Comparison of ENCODE assay signal across 13 cellular contexts in genomic region chr2:190858817-190859216, GRCh38. TPM values are rescaled to one million over a fixed set of nuclear protein-coding genes. Genes with fewer than 3 reads are reported as not detected.
DNase-seq lines count a peak whose midpoint lies in the region; ATAC-seq and TF ChIP-seq lines count a peak whose summit lies in the region.
"Had no signal": no experiment of that assay in that cellular context is flagged by ENCODE, and none has a peak within 500 bp of the region (broad histone marks: within the 10 kb centered on the region; RNA-seq: fewer than 3 reads in every experiment).

No MANE protein-coding gene starts in this region.

- DNase-seq in AG04449 (ENCODE audit: low read depth, low spot score) (peak; percentile 66), M059J (ENCODE audit: low read depth) (peak; percentile 90), cardiac fibroblast (ENCODE audit: low read depth in 2 of 2) (peak; percentile 61 to 86), mesenchymal stem cell (peak; percentile 84), HUDEP-2 (lab: John Stamatoyannopoulos, UW; ENCODE audit: unreplicated experiment in 76 of 76) (no peak), GM13977 (ENCODE audit: low spot score) (no peak), WERI-Rb-1 (no peak)
- DNase-seq: BE2C; GOT3; Kasumi-1; stimulated activated naive CD4-positive, alpha-beta T cell had no signal

- H2AK5ac ChIP-seq in mesenchymal stem cell (ENCODE audit: low read length, severe bottlenecking) = no peak overlapping the region

- no peak for TF ChIP-seq CTCF in AG04449 (IDR thresholded peaks at IDR 0.05; ENCODE audit: insufficient read depth, low read length, missing control alignments)
- no peak for TF ChIP-seq CTCF in cardiac fibroblast (IDR thresholded peaks at IDR 0.05; ENCODE audit: low read depth, low read length)
- no peak for TF ChIP-seq CTCF in GM13977 (IDR thresholded peaks at IDR 0.05; ENCODE audit: extremely low read depth, insufficient read depth, missing control alignments)
- TF ChIP-seq CTCF in WERI-Rb-1 (IDR thresholded peaks at IDR 0.05; ENCODE audit: low read depth, low read length) = no peak

- H3K79me1 ChIP-seq in mesenchymal stem cell (replicated peaks; ENCODE audit: low read length, poor library complexity, severe bottlenecking) = peaks cover 5% of the 10 kb centered on the region

- no peak for ATAC-seq in GM19463 (IDR thresholded peaks at IDR 0.05; ENCODE audit: unreplicated experiment)
- ATAC-seq: activated CD4-positive, CD25-positive, alpha-beta regulatory T cell treated with anti-CD3 and anti-CD28 coated beads, Interleukin-2, amount 50 U/mL, for 24 hours had no signal

- H2AFZ ChIP-seq in mesenchymal stem cell (ENCODE audit: low read depth, low read length) = no peak overlapping the region

- H3K27me3 ChIP-seq in mesenchymal stem cell (ENCODE audit: control insufficient read depth in 1 of 2, insufficient read depth in 1 of 2, low read length in 2 of 2) (no peaks in the 10 kb centered on the region), WERI-Rb-1 (ENCODE audit: insufficient read depth, low read depth, severe bottlenecking) (no peaks in the 10 kb centered on the region)
- H3K27me3 ChIP-seq: BE2C had no signal

- H3K14ac ChIP-seq in mesenchymal stem cell (ENCODE audit: low read length in 2 of 2) = no peak overlapping the region

- no peak overlapping the region for H4K8ac ChIP-seq in mesenchymal stem cell (ENCODE audit: low read length)

- CTCF ChIA-PET in AG04449 (lab: Yijun Ruan, JAX) = interaction anchor here (1.0 to 3.6 kb wide), 8 partner anchors 8 to 78 kb away, joined by 3 to 49 read pairs (median 3); no protein-coding TSS in a partner anchor

- H3K27ac ChIP-seq in mesenchymal stem cell (ENCODE audit: low read length, poor library complexity, severe bottlenecking) (peak overlapping the region; percentile 100), WERI-Rb-1 (no peak overlapping the region)

- H3K9ac ChIP-seq in mesenchymal stem cell (ENCODE audit: low read length) = peak overlapping the region; percentile 59

- in situ Hi-C loops in GM13977 (cut with MboI; ENCODE audit: low pct_unique_long_range_greater_than_20kb, low sequenced_read_pairs, unreplicated experiment) = no loop called here

- H3K36me3 ChIP-seq in mesenchymal stem cell (ENCODE audit: control insufficient read depth in 1 of 2, insufficient read depth in 2 of 2, low read depth in 1 of 2, low read length in 2 of 2) (no peaks in the 10 kb centered on the region), WERI-Rb-1 (no peaks in the 10 kb centered on the region)
- H3K36me3 ChIP-seq: BE2C had no signal

- H3K4me2 ChIP-seq in mesenchymal stem cell (ENCODE audit: low read length, poor library complexity, severe bottlenecking) = no peak overlapping the region

- peaks cover 9% of the 10 kb centered on the region for H3K4me1 ChIP-seq in mesenchymal stem cell (ENCODE audit: control insufficient read depth, insufficient read depth, low read depth, low read length)
- H3K4me1 ChIP-seq: BE2C had no signal

- no peak overlapping the region for H3K4ac ChIP-seq in mesenchymal stem cell (ENCODE audit: low read depth in 1 of 2, low read length in 2 of 2)

- WGBS in mesenchymal stem cell = 20% methylated on average over 6 of the region's 6 CpGs

- H2BK5ac ChIP-seq in mesenchymal stem cell (ENCODE audit: low read depth, low read length, poor library complexity, severe bottlenecking) = peak overlapping the region; percentile 96

- no peak overlapping the region for H3K18ac ChIP-seq in mesenchymal stem cell (ENCODE audit: low read depth in 1 of 2, low read length in 2 of 2)

- H3K9me3 ChIP-seq in mesenchymal stem cell (ENCODE audit: control insufficient read depth, low read length) = no peaks in the 10 kb centered on the region
- no peaks in the 10 kb centered on the region for H3K9me3 ChIP-seq in WERI-Rb-1 (ENCODE audit: severe bottlenecking)
- H3K9me3 ChIP-seq: BE2C had no signal

- POLR2A ChIA-PET in AG04449 (lab: Yijun Ruan, JAX) = interaction anchor here (1.0 to 7.0 kb wide), 8 partner anchors 8 to 28 kb away, joined by 4 to 110 read pairs (median 7); partner anchors contain the start of gene GLS

- H2BK15ac ChIP-seq in mesenchymal stem cell (ENCODE audit: low read depth, poor library complexity, severe bottlenecking) = no peak overlapping the region

- no peak overlapping the region for H3K4me3 ChIP-seq in AG04449 (ENCODE audit: low read depth, low read length)
- H3K4me3 ChIP-seq in cardiac fibroblast (replicated peaks in 1 of 2; ENCODE audit: low read depth in 2 of 2, low read length in 2 of 2) = no peak overlapping the region
- H3K4me3 ChIP-seq in mesenchymal stem cell (ENCODE audit: insufficient read depth in 1 of 2, low read depth in 1 of 2, low read length in 2 of 2) = no peak overlapping the region
- H3K4me3 ChIP-seq in WERI-Rb-1 (ENCODE audit: low read depth, low read length) = no peak overlapping the region

- no peak overlapping the region for H2BK12ac ChIP-seq in mesenchymal stem cell (ENCODE audit: low read length in 2 of 2)

- H2BK120ac ChIP-seq in mesenchymal stem cell (ENCODE audit: low read depth, low read length) = no peak overlapping the region

- no peak overlapping the region for H4K91ac ChIP-seq in mesenchymal stem cell (ENCODE audit: low read length)

- H3K23ac ChIP-seq in mesenchymal stem cell (ENCODE audit: low read length in 2 of 2) = no peak overlapping the region

RNA-seq across cellular contexts. Expression of gene GLS, which starts 21.8 kb away (rescaled TPM):
- total RNA-seq in M059J (2014; rRNA removed; shearing (Covaris generic)) = 87.7 and 89.5 TPM in 2 replicates
- 33.6 TPM for polyA plus RNA-seq in mesenchymal stem cell (2013, experiment 1 of 2)
- 34.7 TPM for polyA plus RNA-seq in mesenchymal stem cell (2013, experiment 2 of 2)

Comparison
In these comparisons a context has a peak if more than half of its experiments do, and no peak if none do; other contexts are left out.
1. DNase-seq: peak in AG04449 (single experiment), M059J (single experiment), cardiac fibroblast (2 of 2) and mesenchymal stem cell (single experiment); none in HUDEP-2 (0 of 76), GM13977 (single experiment) and WERI-Rb-1 (single experiment).